1 cellular context compared by ENCODE assay signal in the genomic region with DNA sequence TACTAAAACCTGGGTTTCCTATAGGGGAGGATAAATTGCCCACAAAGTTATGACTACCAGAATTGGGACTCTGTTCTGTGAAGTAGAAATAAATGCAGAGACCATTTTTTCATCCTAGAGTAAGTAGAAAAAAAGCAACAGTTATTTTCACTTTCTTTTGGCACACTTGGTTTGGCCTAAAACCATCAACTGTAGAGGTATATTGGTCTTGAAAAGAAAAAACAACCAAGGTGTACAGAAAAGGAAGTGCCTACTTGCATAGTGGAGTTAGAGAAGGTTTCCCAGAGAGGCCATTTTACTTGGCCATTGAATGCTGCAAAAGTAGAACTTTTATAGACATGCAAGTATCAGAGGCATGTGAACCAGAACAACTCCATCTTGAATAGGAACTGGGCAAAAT.
TF ChIP-seq lines count a peak whose summit lies in the region.

No MANE protein-coding gene starts in this region.

TF ChIP-seq in GM23338, 12 proteins besides CTCF, POLR2A, EP300 and RAD21 (continued from another document):
- TF ChIP-seq REST (IDR thresholded peaks at IDR 0.05; ENCODE audit: unreplicated experiment) (no peak), POLR2AphosphoS5 (IDR thresholded peaks at IDR 0.05; ENCODE audit: low read depth) (no peak), CREB1 (CRISPR knock-in tag; IDR thresholded peaks at IDR 0.05; ENCODE audit: low read depth) (no peak), STAT1 (IDR thresholded peaks at IDR 0.05; ENCODE audit: unreplicated experiment) (no peak)
